1 cellular context compared by ENCODE assay signal in the genomic region with DNA sequence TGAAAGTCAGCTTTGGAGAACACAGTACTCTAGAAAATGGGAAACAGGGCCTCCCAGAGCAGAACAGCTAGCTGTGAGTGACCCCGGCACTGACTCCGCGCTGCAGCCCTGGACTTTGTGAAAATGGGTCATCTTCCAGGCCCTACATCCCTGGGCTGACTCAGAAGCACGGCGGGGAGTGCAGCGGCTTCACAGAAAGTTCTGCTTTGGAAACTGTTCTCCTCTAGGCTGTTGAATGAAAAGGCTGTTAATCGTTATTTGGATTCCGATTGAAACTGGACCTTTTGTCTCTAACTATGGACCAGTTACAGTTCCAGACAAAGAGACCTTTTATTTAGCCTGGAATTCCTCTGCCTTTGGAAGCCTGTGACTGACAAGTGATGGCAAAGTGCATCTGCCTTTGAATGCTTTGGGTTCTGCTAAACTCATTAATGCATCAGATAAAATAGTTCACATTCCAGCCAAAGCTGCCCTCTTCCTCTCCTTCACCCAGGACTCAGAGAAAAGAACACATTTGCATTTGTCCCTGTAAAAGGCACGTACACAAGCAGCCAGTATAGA.
TF ChIP-seq lines count a peak whose summit lies in the region.

No MANE protein-coding gene starts in this region.

TF ChIP-seq in HepG2, 621 proteins besides CTCF, POLR2A, EP300 and RAD21 (continued from another document and continues in another):
- TF ChIP-seq, protein P1, sequence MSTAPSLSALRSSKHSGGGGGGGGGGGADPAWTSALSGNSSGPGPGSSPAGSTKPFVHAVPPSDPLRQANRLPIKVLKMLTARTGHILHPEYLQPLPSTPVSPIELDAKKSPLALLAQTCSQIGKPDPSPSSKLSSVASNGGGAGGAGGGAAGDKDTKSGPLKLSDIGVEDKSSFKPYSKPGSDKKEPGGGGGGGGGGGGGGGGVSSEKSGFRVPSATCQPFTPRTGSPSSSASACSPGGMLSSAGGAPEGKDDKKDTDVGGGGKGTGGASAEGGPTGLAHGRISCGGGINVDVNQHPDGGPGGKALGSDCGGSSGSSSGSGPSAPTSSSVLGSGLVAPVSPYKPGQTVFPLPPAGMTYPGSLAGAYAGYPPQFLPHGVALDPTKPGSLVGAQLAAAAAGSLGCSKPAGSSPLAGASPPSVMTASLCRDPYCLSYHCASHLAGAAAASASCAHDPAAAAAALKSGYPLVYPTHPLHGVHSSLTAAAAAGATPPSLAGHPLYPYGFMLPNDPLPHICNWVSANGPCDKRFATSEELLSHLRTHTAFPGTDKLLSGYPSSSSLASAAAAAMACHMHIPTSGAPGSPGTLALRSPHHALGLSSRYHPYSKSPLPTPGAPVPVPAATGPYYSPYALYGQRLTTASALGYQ (CRISPR knock-in tag; IDR thresholded peaks at IDR 0.05): no peak
- TF ChIP-seq TMF1 (CRISPR knock-in tag; IDR thresholded peaks at IDR 0.05; ENCODE audit: low read depth) (no peak), ZNF777 (CRISPR knock-in tag; IDR thresholded peaks at IDR 0.05) (no peak), ZNF143 (CRISPR knock-in tag; IDR thresholded peaks at IDR 0.05) (no peak), ZNF546 (CRISPR knock-in tag; conservative IDR thresholded peaks at IDR 0.05) (no peak), ELF4 (CRISPR knock-in tag; IDR thresholded peaks at IDR 0.05; ENCODE audit: borderline replicate concordance) (no peak), PRMT3 (CRISPR knock-in tag; IDR thresholded peaks at IDR 0.05; ENCODE audit: borderline replicate concordance, low read depth) (no peak), ZNF10 (CRISPR knock-in tag; IDR thresholded peaks at IDR 0.05; ENCODE audit: borderline replicate concordance, low read depth) (no peak), NR2F6 (IDR thresholded peaks at IDR 0.05) (peak; percentile 52), NR2F6 (CRISPR knock-in tag; IDR thresholded peaks at IDR 0.05) (peak; percentile 70), SSRP1 (CRISPR knock-in tag; IDR thresholded peaks at IDR 0.05) (no peak), SALL1 (CRISPR knock-in tag; IDR thresholded peaks at IDR 0.05) (peak; percentile 78), HNF4A (CRISPR knock-in tag; IDR thresholded peaks at IDR 0.05) (peak; percentile 78), KAT2B (IDR thresholded peaks at IDR 0.05; ENCODE audit: borderline replicate concordance, low read depth, low read length) (no peak), ZNF468 (CRISPR knock-in tag; IDR thresholded peaks at IDR 0.05) (no peak), NCOR1 (IDR thresholded peaks at IDR 0.05; ENCODE audit: borderline replicate concordance, low read length) (0 out of 2 replicates have a peak, but pooled peaks have one; percentile 6), ZFP36L1 (CRISPR knock-in tag; IDR thresholded peaks at IDR 0.05) (no peak), KAT8 (CRISPR knock-in tag; IDR thresholded peaks at IDR 0.05) (peak; percentile 41; the same call in 1 of the 2 replicates), POGZ (CRISPR knock-in tag; IDR thresholded peaks at IDR 0.05) (peak; percentile 77; the same call in 1 of the 2 replicates), SMAD1 (CRISPR knock-in tag; IDR thresholded peaks at IDR 0.05; ENCODE audit: borderline replicate concordance, low read depth) (no peak), ZBTB20 (CRISPR knock-in tag; IDR thresholded peaks at IDR 0.05; ENCODE audit: borderline replicate concordance, low read depth) (peak; percentile 27; the same call in 1 of the 2 replicates), TCF7L2 (IDR thresholded peaks at IDR 0.05; ENCODE audit: low read depth, low read length) (no peak), POLR2AphosphoS5 (IDR thresholded peaks at IDR 0.05; ENCODE audit: low read depth, low read length) (no peak), TCF7 (IDR thresholded peaks at IDR 0.05; ENCODE audit: low read depth) (0 out of 2 replicates have a peak, but pooled peaks have one; percentile 26), ZNF605 (CRISPR knock-in tag; IDR thresholded peaks at IDR 0.05) (no peak), KDM4B (CRISPR knock-in tag; IDR thresholded peaks at IDR 0.05) (0 out of 2 replicates have a peak, but pooled peaks have one; percentile 26), ARNTL (CRISPR knock-in tag; IDR thresholded peaks at IDR 0.05) (no peak), SETDB1 (CRISPR knock-in tag; IDR thresholded peaks at IDR 0.05; ENCODE audit: borderline replicate concordance) (no peak), AGO1 (IDR thresholded peaks at IDR 0.05; ENCODE audit: low read depth, low read length, poor library complexity, severe bottlenecking) (no peak), MAFK (conservative IDR thresholded peaks at IDR 0.05 in 1 of 2, IDR thresholded peaks at IDR 0.05 in 1 of 2; ENCODE audit: low read length in 2 of 2) (no peak), ZNF331 (CRISPR knock-in tag; IDR thresholded peaks at IDR 0.05) (peak; percentile 41; the same call in 1 of the 2 replicates), ZBTB8A (CRISPR knock-in tag; IDR thresholded peaks at IDR 0.05; ENCODE audit: borderline replicate concordance, low read depth) (no peak), SMARCC2 (IDR thresholded peaks at IDR 0.05) (no peak), ZNF160 (CRISPR knock-in tag; IDR thresholded peaks at IDR 0.05) (no peak), ZNF460 (CRISPR knock-in tag; IDR thresholded peaks at IDR 0.05; ENCODE audit: borderline replicate concordance) (no peak), SOX13 (IDR thresholded peaks at IDR 0.05) (0 out of 2 replicates have a peak, but pooled peaks have one; percentile 2), SOX13 (CRISPR knock-in tag; conservative IDR thresholded peaks at IDR 0.05 in 1 of 2, IDR thresholded peaks at IDR 0.05 in 1 of 2) (peak in 1 of 2 experiments; percentile 89; a peak in 2 of 4 replicates), BHLHE40 (IDR thresholded peaks at IDR 0.05; ENCODE audit: low read length) (no peak)
- TF ChIP-seq, protein P2, sequence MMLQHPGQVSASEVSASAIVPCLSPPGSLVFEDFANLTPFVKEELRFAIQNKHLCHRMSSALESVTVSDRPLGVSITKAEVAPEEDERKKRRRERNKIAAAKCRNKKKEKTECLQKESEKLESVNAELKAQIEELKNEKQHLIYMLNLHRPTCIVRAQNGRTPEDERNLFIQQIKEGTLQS (CRISPR knock-in tag; IDR thresholded peaks at IDR 0.05): peak; percentile 39; the same call in 1 of the 2 replicates
- TF ChIP-seq, protein P3, sequence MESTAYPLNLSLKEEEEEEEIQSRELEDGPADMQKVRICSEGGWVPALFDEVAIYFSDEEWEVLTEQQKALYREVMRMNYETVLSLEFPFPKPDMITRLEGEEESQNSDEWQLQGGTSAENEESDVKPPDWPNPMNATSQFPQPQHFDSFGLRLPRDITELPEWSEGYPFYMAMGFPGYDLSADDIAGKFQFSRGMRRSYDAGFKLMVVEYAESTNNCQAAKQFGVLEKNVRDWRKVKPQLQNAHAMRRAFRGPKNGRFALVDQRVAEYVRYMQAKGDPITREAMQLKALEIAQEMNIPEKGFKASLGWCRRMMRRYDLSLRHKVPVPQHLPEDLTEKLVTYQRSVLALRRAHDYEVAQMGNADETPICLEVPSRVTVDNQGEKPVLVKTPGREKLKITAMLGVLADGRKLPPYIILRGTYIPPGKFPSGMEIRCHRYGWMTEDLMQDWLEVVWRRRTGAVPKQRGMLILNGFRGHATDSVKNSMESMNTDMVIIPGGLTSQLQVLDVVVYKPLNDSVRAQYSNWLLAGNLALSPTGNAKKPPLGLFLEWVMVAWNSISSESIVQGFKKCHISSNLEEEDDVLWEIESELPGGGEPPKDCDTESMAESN (CRISPR knock-in tag; conservative IDR thresholded peaks at IDR 0.05): no peak
- TF ChIP-seq, protein P4, sequence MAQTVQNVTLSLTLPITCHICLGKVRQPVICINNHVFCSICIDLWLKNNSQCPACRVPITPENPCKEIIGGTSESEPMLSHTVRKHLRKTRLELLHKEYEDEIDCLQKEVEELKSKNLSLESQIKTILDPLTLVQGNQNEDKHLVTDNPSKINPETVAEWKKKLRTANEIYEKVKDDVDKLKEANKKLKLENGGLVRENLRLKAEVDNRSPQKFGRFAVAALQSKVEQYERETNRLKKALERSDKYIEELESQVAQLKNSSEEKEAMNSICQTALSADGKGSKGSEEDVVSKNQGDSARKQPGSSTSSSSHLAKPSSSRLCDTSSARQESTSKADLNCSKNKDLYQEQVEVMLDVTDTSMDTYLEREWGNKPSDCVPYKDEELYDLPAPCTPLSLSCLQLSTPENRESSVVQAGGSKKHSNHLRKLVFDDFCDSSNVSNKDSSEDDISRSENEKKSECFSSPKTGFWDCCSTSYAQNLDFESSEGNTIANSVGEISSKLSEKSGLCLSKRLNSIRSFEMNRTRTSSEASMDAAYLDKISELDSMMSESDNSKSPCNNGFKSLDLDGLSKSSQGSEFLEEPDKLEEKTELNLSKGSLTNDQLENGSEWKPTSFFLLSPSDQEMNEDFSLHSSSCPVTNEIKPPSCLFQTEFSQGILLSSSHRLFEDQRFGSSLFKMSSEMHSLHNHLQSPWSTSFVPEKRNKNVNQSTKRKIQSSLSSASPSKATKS (CRISPR knock-in tag; IDR thresholded peaks at IDR 0.05): no peak
- TF ChIP-seq, protein P5, sequence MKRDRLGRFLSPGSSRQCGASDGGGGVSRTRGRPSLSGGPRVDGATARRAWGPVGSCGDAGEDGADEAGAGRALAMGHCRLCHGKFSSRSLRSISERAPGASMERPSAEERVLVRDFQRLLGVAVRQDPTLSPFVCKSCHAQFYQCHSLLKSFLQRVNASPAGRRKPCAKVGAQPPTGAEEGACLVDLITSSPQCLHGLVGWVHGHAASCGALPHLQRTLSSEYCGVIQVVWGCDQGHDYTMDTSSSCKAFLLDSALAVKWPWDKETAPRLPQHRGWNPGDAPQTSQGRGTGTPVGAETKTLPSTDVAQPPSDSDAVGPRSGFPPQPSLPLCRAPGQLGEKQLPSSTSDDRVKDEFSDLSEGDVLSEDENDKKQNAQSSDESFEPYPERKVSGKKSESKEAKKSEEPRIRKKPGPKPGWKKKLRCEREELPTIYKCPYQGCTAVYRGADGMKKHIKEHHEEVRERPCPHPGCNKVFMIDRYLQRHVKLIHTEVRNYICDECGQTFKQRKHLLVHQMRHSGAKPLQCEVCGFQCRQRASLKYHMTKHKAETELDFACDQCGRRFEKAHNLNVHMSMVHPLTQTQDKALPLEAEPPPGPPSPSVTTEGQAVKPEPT (CRISPR knock-in tag; IDR thresholded peaks at IDR 0.05; ENCODE audit: low read depth): no peak
- TF ChIP-seq, protein P6, sequence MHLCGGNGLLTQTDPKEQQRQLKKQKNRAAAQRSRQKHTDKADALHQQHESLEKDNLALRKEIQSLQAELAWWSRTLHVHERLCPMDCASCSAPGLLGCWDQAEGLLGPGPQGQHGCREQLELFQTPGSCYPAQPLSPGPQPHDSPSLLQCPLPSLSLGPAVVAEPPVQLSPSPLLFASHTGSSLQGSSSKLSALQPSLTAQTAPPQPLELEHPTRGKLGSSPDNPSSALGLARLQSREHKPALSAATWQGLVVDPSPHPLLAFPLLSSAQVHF (CRISPR knock-in tag; IDR thresholded peaks at IDR 0.05): no peak
- TF ChIP-seq, protein P7, sequence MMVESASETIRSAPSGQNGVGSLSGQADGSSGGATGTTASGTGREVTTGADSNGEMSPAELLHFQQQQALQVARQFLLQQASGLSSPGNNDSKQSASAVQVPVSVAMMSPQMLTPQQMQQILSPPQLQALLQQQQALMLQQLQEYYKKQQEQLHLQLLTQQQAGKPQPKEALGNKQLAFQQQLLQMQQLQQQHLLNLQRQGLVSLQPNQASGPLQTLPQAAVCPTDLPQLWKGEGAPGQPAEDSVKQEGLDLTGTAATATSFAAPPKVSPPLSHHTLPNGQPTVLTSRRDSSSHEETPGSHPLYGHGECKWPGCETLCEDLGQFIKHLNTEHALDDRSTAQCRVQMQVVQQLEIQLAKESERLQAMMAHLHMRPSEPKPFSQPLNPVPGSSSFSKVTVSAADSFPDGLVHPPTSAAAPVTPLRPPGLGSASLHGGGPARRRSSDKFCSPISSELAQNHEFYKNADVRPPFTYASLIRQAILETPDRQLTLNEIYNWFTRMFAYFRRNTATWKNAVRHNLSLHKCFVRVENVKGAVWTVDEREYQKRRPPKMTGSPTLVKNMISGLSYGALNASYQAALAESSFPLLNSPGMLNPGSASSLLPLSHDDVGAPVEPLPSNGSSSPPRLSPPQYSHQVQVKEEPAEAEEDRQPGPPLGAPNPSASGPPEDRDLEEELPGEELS (CRISPR knock-in tag; IDR thresholded peaks at IDR 0.05): peak; percentile 52
- TF ChIP-seq, protein P8, sequence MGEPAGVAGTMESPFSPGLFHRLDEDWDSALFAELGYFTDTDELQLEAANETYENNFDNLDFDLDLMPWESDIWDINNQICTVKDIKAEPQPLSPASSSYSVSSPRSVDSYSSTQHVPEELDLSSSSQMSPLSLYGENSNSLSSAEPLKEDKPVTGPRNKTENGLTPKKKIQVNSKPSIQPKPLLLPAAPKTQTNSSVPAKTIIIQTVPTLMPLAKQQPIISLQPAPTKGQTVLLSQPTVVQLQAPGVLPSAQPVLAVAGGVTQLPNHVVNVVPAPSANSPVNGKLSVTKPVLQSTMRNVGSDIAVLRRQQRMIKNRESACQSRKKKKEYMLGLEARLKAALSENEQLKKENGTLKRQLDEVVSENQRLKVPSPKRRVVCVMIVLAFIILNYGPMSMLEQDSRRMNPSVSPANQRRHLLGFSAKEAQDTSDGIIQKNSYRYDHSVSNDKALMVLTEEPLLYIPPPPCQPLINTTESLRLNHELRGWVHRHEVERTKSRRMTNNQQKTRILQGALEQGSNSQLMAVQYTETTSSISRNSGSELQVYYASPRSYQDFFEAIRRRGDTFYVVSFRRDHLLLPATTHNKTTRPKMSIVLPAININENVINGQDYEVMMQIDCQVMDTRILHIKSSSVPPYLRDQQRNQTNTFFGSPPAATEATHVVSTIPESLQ (CRISPR knock-in tag; conservative IDR thresholded peaks at IDR 0.05): no peak
- TF ChIP-seq, protein P9, sequence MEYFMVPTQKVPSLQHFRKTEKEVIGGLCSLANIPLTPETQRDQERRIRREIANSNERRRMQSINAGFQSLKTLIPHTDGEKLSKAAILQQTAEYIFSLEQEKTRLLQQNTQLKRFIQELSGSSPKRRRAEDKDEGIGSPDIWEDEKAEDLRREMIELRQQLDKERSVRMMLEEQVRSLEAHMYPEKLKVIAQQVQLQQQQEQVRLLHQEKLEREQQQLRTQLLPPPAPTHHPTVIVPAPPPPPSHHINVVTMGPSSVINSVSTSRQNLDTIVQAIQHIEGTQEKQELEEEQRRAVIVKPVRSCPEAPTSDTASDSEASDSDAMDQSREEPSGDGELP (IDR thresholded peaks at IDR 0.05; ENCODE audit: borderline replicate concordance, low read depth): no peak
- TF ChIP-seq, protein P10, sequence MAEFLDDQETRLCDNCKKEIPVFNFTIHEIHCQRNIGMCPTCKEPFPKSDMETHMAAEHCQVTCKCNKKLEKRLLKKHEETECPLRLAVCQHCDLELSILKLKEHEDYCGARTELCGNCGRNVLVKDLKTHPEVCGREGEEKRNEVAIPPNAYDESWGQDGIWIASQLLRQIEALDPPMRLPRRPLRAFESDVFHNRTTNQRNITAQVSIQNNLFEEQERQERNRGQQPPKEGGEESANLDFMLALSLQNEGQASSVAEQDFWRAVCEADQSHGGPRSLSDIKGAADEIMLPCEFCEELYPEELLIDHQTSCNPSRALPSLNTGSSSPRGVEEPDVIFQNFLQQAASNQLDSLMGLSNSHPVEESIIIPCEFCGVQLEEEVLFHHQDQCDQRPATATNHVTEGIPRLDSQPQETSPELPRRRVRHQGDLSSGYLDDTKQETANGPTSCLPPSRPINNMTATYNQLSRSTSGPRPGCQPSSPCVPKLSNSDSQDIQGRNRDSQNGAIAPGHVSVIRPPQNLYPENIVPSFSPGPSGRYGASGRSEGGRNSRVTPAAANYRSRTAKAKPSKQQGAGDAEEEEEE (CRISPR knock-in tag; IDR thresholded peaks at IDR 0.05; ENCODE audit: borderline replicate concordance): no peak
- TF ChIP-seq, protein P11, sequence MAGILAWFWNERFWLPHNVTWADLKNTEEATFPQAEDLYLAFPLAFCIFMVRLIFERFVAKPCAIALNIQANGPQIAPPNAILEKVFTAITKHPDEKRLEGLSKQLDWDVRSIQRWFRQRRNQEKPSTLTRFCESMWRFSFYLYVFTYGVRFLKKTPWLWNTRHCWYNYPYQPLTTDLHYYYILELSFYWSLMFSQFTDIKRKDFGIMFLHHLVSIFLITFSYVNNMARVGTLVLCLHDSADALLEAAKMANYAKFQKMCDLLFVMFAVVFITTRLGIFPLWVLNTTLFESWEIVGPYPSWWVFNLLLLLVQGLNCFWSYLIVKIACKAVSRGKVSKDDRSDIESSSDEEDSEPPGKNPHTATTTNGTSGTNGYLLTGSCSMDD (CRISPR knock-in tag; IDR thresholded peaks at IDR 0.05): no peak
